Comparison of ENCODE assay signal across 10 cellular contexts in genomic region chr1:65897485-65897884, GRCh38.
"Had no signal": no experiment of that assay in that cellular context is flagged by ENCODE, and none has a peak within 500 bp of the region (broad histone marks: within the 10 kb centered on the region; RNA-seq: fewer than 3 reads in every experiment).

No MANE protein-coding gene starts in this region.

- H3K4me3 ChIP-seq: GM23248, GM23338, HAP-1 had no signal

- H3K36me3 ChIP-seq: HAP-1 had no signal

- H3K4me2 ChIP-seq: GM23338 had no signal

- H3K4me1 ChIP-seq: HAP-1 had no signal

- DNase-seq: GOT3, H7, H9, HFFc6 had no signal

- ATAC-seq: GM23338, HCT116 had no signal

- H3K9me3 ChIP-seq: HAP-1 had no signal

- H2AFZ ChIP-seq: GM23338 had no signal

- H3K9ac ChIP-seq: GM23248 had no signal

- H3K27ac ChIP-seq: GM23248 had no signal

- FAIRE-seq: H1, H54 had no signal
